Comparison of ENCODE assay signal across 8 cellular contexts in the genomic region with DNA sequence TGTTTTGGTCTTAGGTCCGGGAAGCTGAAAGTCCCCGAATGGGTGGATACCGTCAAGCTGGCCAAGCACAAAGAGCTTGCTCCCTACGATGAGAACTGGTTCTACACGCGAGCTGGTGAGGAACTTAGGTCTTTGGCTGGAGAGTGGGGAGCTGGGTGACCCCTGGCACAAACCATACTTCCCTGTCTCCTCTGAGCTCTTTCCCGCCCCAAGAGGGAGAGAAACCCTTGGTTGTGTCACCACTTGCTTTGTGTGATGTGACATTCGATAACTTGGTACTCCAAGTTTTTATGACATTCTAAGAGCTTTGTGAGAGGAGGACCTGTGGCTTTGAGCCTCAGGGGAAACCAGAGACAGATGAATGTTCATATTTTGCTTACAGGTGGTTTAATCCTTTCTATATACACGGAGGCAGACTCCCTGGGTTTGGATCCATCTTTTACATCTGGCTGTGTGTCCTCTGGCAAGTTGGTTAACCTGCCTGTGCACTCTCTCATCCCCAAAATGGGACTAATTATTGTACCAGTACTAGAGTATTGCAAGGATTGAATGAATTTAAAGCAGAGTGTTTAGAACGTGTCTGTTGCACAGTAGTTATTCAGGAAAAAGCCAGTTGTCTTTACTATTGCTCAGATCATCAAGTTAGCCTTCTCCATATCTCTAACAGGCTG. TPM values are rescaled to one million over a fixed set of nuclear protein-coding genes. Genes with fewer than 3 reads are reported as not detected.
DNase-seq lines count a peak whose midpoint lies in the region; ATAC-seq and TF ChIP-seq lines count a peak whose summit lies in the region.
"Had no signal": no experiment of that assay in that cellular context is flagged by ENCODE, and none has a peak within 500 bp of the region (broad histone marks: within the 10 kb centered on the region; RNA-seq: fewer than 3 reads in every experiment).

No MANE protein-coding gene starts in this region.

- peak overlapping the region; percentile 97 for H3K4me2 ChIP-seq in hepatocyte

- ATAC-seq in stimulated activated naive B cell treated with anti-CD40 and anti-IgM and Interleukin-4, amounts not matched to agents 10 μg/mL and 1 μg/mL and 100 μg/mL, for 72 hours (replicated peaks), result no peak

- H3K4me1 ChIP-seq in HUES48 (ENCODE audit: control insufficient read depth, insufficient read depth, low read length), result peaks cover 21% of the 10 kb centered on the region
- peaks cover 14% of the 10 kb centered on the region for H3K4me1 ChIP-seq in hepatocyte (ENCODE audit: insufficient read depth)

- peak overlapping the region; percentile 92 for H3K27ac ChIP-seq in HUES48 (ENCODE audit: low read depth, low read length)
- peak overlapping the region; percentile 96 for H3K27ac ChIP-seq in hepatocyte

- H3K27me3 Mint-ChIP-seq in stimulated activated naive B cell treated with anti-CD40 and anti-IgM and Interleukin-4, amounts not matched to agents 10 μg/mL and 1 μg/mL and 100 μg/mL, for 72 hours, result no peaks in the 10 kb centered on the region

- H3K36me3 ChIP-seq in HUES48 (ENCODE audit: control insufficient read depth, insufficient read depth, low read length), result peaks cover 55% of the 10 kb centered on the region
- H3K36me3 ChIP-seq in hepatocyte (replicated peaks; ENCODE audit: insufficient read depth, low read depth), result no peaks in the 10 kb centered on the region

- DNase-seq in hepatocyte (ENCODE audit: low spot score) (no peak), SKM-1 treated with dmso at 0.1 percent for 144 hours (lab: John Stamatoyannopoulos, UW; ENCODE audit: unreplicated experiment) (no peak), putamen (ENCODE audit: low spot score) (no peak), D341Med (ENCODE audit: low spot score) (no peak)
- no peak for DNase-seq in stimulated activated naive B cell treated with anti-CD40 and anti-IgM and Interleukin-4, amounts not matched to agents 10 μg/mL and 1 μg/mL and 100 μg/mL, for 72 hours

- H3K4me3 Mint-ChIP-seq in stimulated activated naive B cell treated with anti-CD40 and anti-IgM and Interleukin-4, amounts not matched to agents 10 μg/mL and 1 μg/mL and 100 μg/mL, for 72 hours, result peak overlapping the region; percentile 85 to 92

- H3K4me3 ChIP-seq in HUES48 (ENCODE audit: low read depth, low read length) (peak overlapping the region; percentile 79), WI38 (ENCODE audit: low read depth, low read length) (peak overlapping the region; percentile 99), hepatocyte (peak overlapping the region; percentile 69)

- H3K9me3 Mint-ChIP-seq in stimulated activated naive B cell treated with anti-CD40 and anti-IgM and Interleukin-4, amounts not matched to agents 10 μg/mL and 1 μg/mL and 100 μg/mL, for 72 hours, result no peaks in the 10 kb centered on the region

- peaks cover 31 to 54% of the 10 kb centered on the region in 2 donors for H3K4me1 Mint-ChIP-seq in stimulated activated naive B cell treated with anti-CD40 and anti-IgM and Interleukin-4, amounts not matched to agents 10 μg/mL and 1 μg/mL and 100 μg/mL, for 72 hours

- H3K27ac Mint-ChIP-seq in stimulated activated naive B cell treated with anti-CD40 and anti-IgM and Interleukin-4, amounts not matched to agents 10 μg/mL and 1 μg/mL and 100 μg/mL, for 72 hours, result peak overlapping the region; percentile 98

- no peaks in the 10 kb centered on the region for H3K27me3 ChIP-seq in HUES48 (ENCODE audit: control insufficient read depth, insufficient read depth, low read length)
- no peaks in the 10 kb centered on the region for H3K27me3 ChIP-seq in hepatocyte

- H2AFZ ChIP-seq in hepatocyte, result no peak overlapping the region

- no peaks in the 10 kb centered on the region for H3K9me2 ChIP-seq in hepatocyte (replicated peaks; ENCODE audit: insufficient read depth)

- peaks cover 55% of the 10 kb centered on the region for H3K79me2 ChIP-seq in hepatocyte

- peak overlapping the region; percentile 99 for H3K9ac ChIP-seq in HUES48 (ENCODE audit: low read depth, low read length)

- H3K9me3 ChIP-seq in HUES48 (ENCODE audit: control insufficient read depth, insufficient read depth, low read length) (no peaks in the 10 kb centered on the region), hepatocyte (ENCODE audit: low read depth) (no peaks in the 10 kb centered on the region)

- no peak for TF ChIP-seq CTCF in WI38 (IDR thresholded peaks at IDR 0.05; ENCODE audit: low read depth, low read length)
- no peak for TF ChIP-seq CTCF in hepatocyte (IDR thresholded peaks at IDR 0.05; ENCODE audit: poor library complexity)

- peaks cover 49 to 51% of the 10 kb centered on the region in 2 donors for H3K36me3 Mint-ChIP-seq in stimulated activated naive B cell treated with anti-CD40 and anti-IgM and Interleukin-4, amounts not matched to agents 10 μg/mL and 1 μg/mL and 100 μg/mL, for 72 hours

- H4K20me1 ChIP-seq in hepatocyte (ENCODE audit: insufficient read depth, poor library complexity, severe bottlenecking), result peaks cover 48% of the 10 kb centered on the region

- 47% methylated on average over 10 of the region's 10 CpGs for WGBS in hepatocyte (ENCODE audit: low lambda C conversion rate, missing lambda C conversion rate)

RNA-seq across cellular contexts. Expression of a gene that starts 1.2 kb away (rescaled TPM):
- 740 and 840 TPM in 2 replicates for total RNA-seq in hepatocyte
- 1,425 and 1,529 TPM in 2 replicates for polyA plus RNA-seq in hepatocyte

RNA-seq across cellular contexts. Expression of a gene that starts 15.8 kb away (rescaled TPM):
- total RNA-seq in hepatocyte, result 0.37 TPM in 1 of 2 replicates, not detected in the other
- polyA plus RNA-seq in hepatocyte, result 0.27 TPM in 1 of 2 replicates, not detected in the other

RNA-seq across cellular contexts. Expression of a gene that starts 16.4 kb away (rescaled TPM):
- total RNA-seq in hepatocyte, result not detected in 2 replicates
- not detected in 2 replicates for polyA plus RNA-seq in hepatocyte
- total RNA-seq: SK-MEL-5 had no signal

RNA-seq across cellular contexts. Expression of a gene that starts 16.8 kb away (rescaled TPM):
- total RNA-seq in hepatocyte, result not detected in 2 replicates
- polyA plus RNA-seq in hepatocyte, result not detected in 2 replicates
- total RNA-seq: SK-MEL-5 had no signal

RNA-seq across cellular contexts. Expression of a gene that starts 21.8 kb away (rescaled TPM):
- 22.1 and 29.7 TPM in 2 replicates for total RNA-seq in hepatocyte
- 67.8 and 71.7 TPM in 2 replicates for polyA plus RNA-seq in hepatocyte
